8 cellular contexts compared by ENCODE assay signal in the genomic region with DNA sequence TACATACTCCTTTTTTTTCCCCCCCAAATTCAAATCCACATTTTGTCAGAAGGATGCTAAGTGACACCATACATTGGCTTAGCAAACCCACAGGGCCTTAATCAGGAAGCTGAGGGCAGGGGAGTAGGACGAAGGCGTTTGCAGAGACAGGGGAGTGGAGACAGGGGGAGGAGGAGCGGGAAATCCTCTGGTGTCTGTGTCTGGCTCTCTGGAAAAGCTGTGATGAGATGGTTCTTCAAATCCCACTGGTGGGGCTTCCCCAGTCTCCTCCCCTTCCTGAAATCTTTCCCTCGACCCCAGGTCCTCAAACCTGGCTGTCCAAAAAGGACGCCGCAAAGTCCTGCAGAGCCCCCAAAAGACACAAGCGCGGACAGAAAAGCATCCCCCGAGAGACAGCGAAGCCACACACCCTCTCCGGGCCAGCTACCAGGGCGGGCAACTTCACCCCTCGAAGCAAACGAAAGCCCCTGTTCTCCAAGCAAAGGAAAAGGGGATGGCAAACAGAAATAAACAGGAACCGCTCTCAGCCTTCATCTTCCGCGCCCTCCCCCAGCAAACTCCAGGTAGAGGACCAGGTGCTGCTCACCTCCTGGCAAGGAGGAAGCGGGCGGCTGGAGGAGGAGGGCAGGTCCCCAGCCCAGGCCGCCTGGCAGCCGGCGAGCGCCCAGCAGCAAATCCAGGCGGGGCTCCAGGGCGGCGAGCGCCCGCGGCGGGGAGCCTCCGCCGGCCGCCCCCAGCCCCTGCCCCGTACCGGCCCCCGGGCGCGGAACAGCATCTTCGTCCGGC. TPM values are rescaled to one million over a fixed set of nuclear protein-coding genes. Genes with fewer than 3 reads are reported as not detected.
A peak's percentile ranks its signal among the peaks of the same experiment; 100 is the strongest.
DNase-seq lines count a peak whose midpoint lies in the region; ATAC-seq and TF ChIP-seq lines count a peak whose summit lies in the region.

No MANE protein-coding gene starts in this region.

- TF ChIP-seq CTCF in BE2C (IDR thresholded peaks at IDR 0.05; ENCODE audit: low read depth, low read length) (no peak), body of pancreas (IDR thresholded peaks at IDR 0.05) (no peak), smooth muscle cell (IDR thresholded peaks at IDR 0.05; ENCODE audit: borderline replicate concordance, insufficient read depth, poor library complexity, severe bottlenecking) (no peak)

- H3F3A ChIP-seq in smooth muscle cell (ENCODE audit: low read depth), result peaks cover 3% of the 10 kb centered on the region

- H3K4me1 ChIP-seq in BE2C (no peaks in the 10 kb centered on the region; the same call in 1 of the 2 replicates), body of pancreas (peaks cover 7% of the 10 kb centered on the region), smooth muscle cell (ENCODE audit: low read depth) (no peaks in the 10 kb centered on the region)

- peak; percentile 21 for DNase-seq in BE2C
- peak; percentile 60 for DNase-seq in OCI-M1 (lab: John Stamatoyannopoulos, UW)
- DNase-seq in body of pancreas, result peak; percentile 28 to 57 (median 40)
- peak; percentile 18 for DNase-seq in inferior parietal cortex (ENCODE audit: extremely low spot score)
- no peak for DNase-seq in smooth muscle cell (lab: John Stamatoyannopoulos, UW; ENCODE audit: unreplicated experiment)
- no peak for DNase-seq in mesenteric fat pad (ENCODE audit: low spot score)

- 0 to 5% methylated on average over 14 to 40 of the region's 40 CpGs for WGBS in body of pancreas, 2 donors
- WGBS in smooth muscle cell (ENCODE audit: low lambda C conversion rate), result 2% methylated on average over 22 of the region's 40 CpGs

- ATAC-seq in GM18868 (IDR thresholded peaks at IDR 0.05; ENCODE audit: unreplicated experiment), result peak; percentile 44
- ATAC-seq in HG03097 (IDR thresholded peaks at IDR 0.05; ENCODE audit: low FRiP score, unreplicated experiment), result peak; percentile 35
- peak; percentile 64 for ATAC-seq in body of pancreas

- H3K27ac ChIP-seq in body of pancreas, result peak overlapping the region; percentile 21 to 69 (median 62)
- H3K27ac ChIP-seq in smooth muscle cell (ENCODE audit: low read depth), result no peak overlapping the region

- H3K9me3 ChIP-seq in BE2C, result no peaks in the 10 kb centered on the region
- no peaks in the 10 kb centered on the region for H3K9me3 ChIP-seq in body of pancreas
- no peaks in the 10 kb centered on the region for H3K9me3 ChIP-seq in smooth muscle cell (replicated peaks; ENCODE audit: low read depth)

- H3K36me3 ChIP-seq in BE2C, result no peaks in the 10 kb centered on the region
- no peaks in the 10 kb centered on the region for H3K36me3 ChIP-seq in body of pancreas (replicated peaks in 1 of 2; ENCODE audit: insufficient read depth in 1 of 2, low read depth in 2 of 2)
- no peaks in the 10 kb centered on the region for H3K36me3 ChIP-seq in smooth muscle cell (ENCODE audit: low read depth)

- H3K4me3 ChIP-seq in BE2C (ENCODE audit: low read depth, low read length), result peak overlapping the region; percentile 72
- H3K4me3 ChIP-seq in body of pancreas, result peak overlapping the region; percentile 18 to 25
- peak overlapping the region; percentile 74 for H3K4me3 ChIP-seq in smooth muscle cell

- H2AFZ ChIP-seq in smooth muscle cell (ENCODE audit: low read depth), result peak overlapping the region; percentile 99

- H3K27me3 ChIP-seq in BE2C (no peaks in the 10 kb centered on the region), body of pancreas (no peaks in the 10 kb centered on the region), smooth muscle cell (ENCODE audit: low read depth) (no peaks in the 10 kb centered on the region)

- H4K20me1 ChIP-seq in smooth muscle cell (ENCODE audit: low read depth), result no peaks in the 10 kb centered on the region

- H3K4me2 ChIP-seq in smooth muscle cell, result peak overlapping the region; percentile 99

- H3K9ac ChIP-seq in smooth muscle cell (ENCODE audit: low read depth), result peak overlapping the region; percentile 47

- no peaks in the 10 kb centered on the region for H3K79me2 ChIP-seq in smooth muscle cell (ENCODE audit: low read depth)

- intact Hi-C loops in body of pancreas (cut with DNase I), result no loop called here

- no peak for TF ChIP-seq POLR2A in body of pancreas (IDR thresholded peaks at IDR 0.05)

RNA-seq across cellular contexts. Expression of a gene that starts 0.5 kb away (rescaled TPM):
- polyA plus RNA-seq in BE2C (2012; ENCODE audit: insufficient read depth, insufficient read length, low read depth), result 3.1 TPM
- total RNA-seq in body of pancreas (10 to 100 TPM in 1 of 2 donors, 1 to 10 TPM in 1; 6.0 to 15.5 TPM), smooth muscle cell (27.6 and 36.4 TPM in 2 replicates), mesenteric fat pad (22.0 TPM)
- polyA plus RNA-seq in smooth muscle cell, result 21.7 and 28.2 TPM in 2 replicates

Comparison
In these comparisons a context has a peak if more than half of its experiments do, and no peak if none do; other contexts are left out.
1. DNase-seq: peak in BE2C (single experiment), OCI-M1 (single experiment), body of pancreas (4 of 4) and inferior parietal cortex (single experiment); none in smooth muscle cell (single experiment) and mesenteric fat pad (single experiment).
2. H3K4me3 ChIP-seq: peak in every context shown above with its lines; median percentile 74 in smooth muscle cell; 72 in BE2C; 22 in body of pancreas.
3. Peak in every context shown above with its lines, with median percentiles within 50 percentile points of each other: ATAC-seq.